15 cellular contexts compared by ENCODE assay signal in genomic region chr2:216621292-216621691, GRCh38. TPM values are rescaled to one million over a fixed set of nuclear protein-coding genes. Genes with fewer than 3 reads are reported as not detected.
DNase-seq lines count a peak whose midpoint lies in the region; ATAC-seq and TF ChIP-seq lines count a peak whose summit lies in the region.
"Had no signal": no experiment of that assay in that cellular context is flagged by ENCODE, and none has a peak within 500 bp of the region (broad histone marks: within the 10 kb centered on the region; RNA-seq: fewer than 3 reads in every experiment).

No MANE protein-coding gene starts in this region.

- ATAC-seq in Right ventricle myocardium inferior = peak; percentile 40
- no peak for ATAC-seq in left ventricle myocardium superior
- no peak for ATAC-seq in HG02678 (IDR thresholded peaks at IDR 0.05; ENCODE audit: unreplicated experiment)
- no peak for ATAC-seq in GM18873 (IDR thresholded peaks at IDR 0.05; ENCODE audit: low FRiP score, unreplicated experiment)
- ATAC-seq: T-helper 17 cell had no signal

- TF ChIP-seq POLR2A in vagina (IDR thresholded peaks at IDR 0.05) = no peak

- H3K4me3 ChIP-seq in hepatocyte (no peak overlapping the region), vagina (no peak overlapping the region)
- H3K4me3 ChIP-seq: breast epithelium, lung had no signal

- H3K27me3 ChIP-seq in hepatocyte (no peaks in the 10 kb centered on the region), vagina (no peaks in the 10 kb centered on the region)
- H3K27me3 ChIP-seq: breast epithelium had no signal

- WGBS in hepatocyte (ENCODE audit: low lambda C conversion rate, missing lambda C conversion rate) = 60% methylated on average over 4 of the region's 4 CpGs

- H3K4me1 ChIP-seq in hepatocyte (ENCODE audit: insufficient read depth) = peaks cover 22% of the 10 kb centered on the region
- peaks cover 19% of the 10 kb centered on the region for H3K4me1 ChIP-seq in vagina
- H3K4me1 ChIP-seq: breast epithelium had no signal

- H3K79me2 ChIP-seq in hepatocyte = no peaks in the 10 kb centered on the region

- H2AFZ ChIP-seq in hepatocyte = no peak overlapping the region

- peak overlapping the region; percentile 88 for H3K27ac ChIP-seq in hepatocyte
- peak overlapping the region; percentile 63 for H3K27ac ChIP-seq in vagina
- H3K27ac ChIP-seq: breast epithelium had no signal

- TF ChIP-seq CTCF in hepatocyte (IDR thresholded peaks at IDR 0.05; ENCODE audit: poor library complexity) (no peak), vagina (IDR thresholded peaks at IDR 0.05) (no peak)

- H3K9me3 ChIP-seq in hepatocyte (ENCODE audit: low read depth) (no peaks in the 10 kb centered on the region), vagina (no peaks in the 10 kb centered on the region)
- H3K9me3 ChIP-seq: breast epithelium, Caco-2 had no signal

- H3K9me2 ChIP-seq in hepatocyte (replicated peaks; ENCODE audit: insufficient read depth) = no peaks in the 10 kb centered on the region

- H3K4me2 ChIP-seq in hepatocyte = peak overlapping the region; percentile 52

- intact Hi-C loops in Right ventricle myocardium inferior (cut with DNase I) = no loop called here
- intact Hi-C loops in left ventricle myocardium superior (cut with micrococcal nuclease) = no loop called here
- intact Hi-C loops in vagina (cut with DNase I) = no loop called here

- H4K20me1 ChIP-seq in hepatocyte (ENCODE audit: insufficient read depth, poor library complexity, severe bottlenecking) = no peaks in the 10 kb centered on the region

- no peaks in the 10 kb centered on the region for H3K36me3 ChIP-seq in hepatocyte (replicated peaks; ENCODE audit: insufficient read depth, low read depth)
- no peaks in the 10 kb centered on the region for H3K36me3 ChIP-seq in vagina
- H3K36me3 ChIP-seq: breast epithelium had no signal

- no peak for DNase-seq in Right ventricle myocardium inferior (ENCODE audit: missing footprints)
- no peak for DNase-seq in left ventricle myocardium superior
- DNase-seq in NCI-H526 (lab: John Stamatoyannopoulos, UW) = peak; percentile 58 to 79
- DNase-seq in hepatocyte (ENCODE audit: low spot score) = peak; percentile 29
- no peak for DNase-seq in vagina (ENCODE audit: extremely low spot score in 2 of 2)
- DNase-seq in EL = no peak
- DNase-seq: activated CD4-positive, alpha-beta T cell treated with anti-CD3 and anti-CD28 coated beads for 1 hour; activated naive CD4-positive, alpha-beta T cell treated with anti-CD3 and anti-CD28 coated beads, Interleukin-2, amount 50 U/mL, for 16 hours; Caco-2; H7; T-helper 17 cell had no signal

RNA-seq across cellular contexts. Expression of gene IGFBP2, which starts 11.9 kb away (rescaled TPM):
- total RNA-seq in Right ventricle myocardium inferior (60.1 TPM), left ventricle myocardium superior (50.7 TPM), hepatocyte (163 and 231 TPM in 2 replicates), vagina (82.7 TPM)
- polyA plus RNA-seq in hepatocyte = 338 and 351 TPM in 2 replicates

Comparison
In these comparisons a context has a peak if more than half of its experiments do, and no peak if none do; other contexts are left out.
1. DNase-seq: peak in NCI-H526 (2 of 2) and hepatocyte (single experiment); none in Right ventricle myocardium inferior (single experiment), left ventricle myocardium superior (single experiment), vagina (0 of 2) and EL (single experiment).